Comparison of ENCODE assay signal across 8 cellular contexts in the genomic region with DNA sequence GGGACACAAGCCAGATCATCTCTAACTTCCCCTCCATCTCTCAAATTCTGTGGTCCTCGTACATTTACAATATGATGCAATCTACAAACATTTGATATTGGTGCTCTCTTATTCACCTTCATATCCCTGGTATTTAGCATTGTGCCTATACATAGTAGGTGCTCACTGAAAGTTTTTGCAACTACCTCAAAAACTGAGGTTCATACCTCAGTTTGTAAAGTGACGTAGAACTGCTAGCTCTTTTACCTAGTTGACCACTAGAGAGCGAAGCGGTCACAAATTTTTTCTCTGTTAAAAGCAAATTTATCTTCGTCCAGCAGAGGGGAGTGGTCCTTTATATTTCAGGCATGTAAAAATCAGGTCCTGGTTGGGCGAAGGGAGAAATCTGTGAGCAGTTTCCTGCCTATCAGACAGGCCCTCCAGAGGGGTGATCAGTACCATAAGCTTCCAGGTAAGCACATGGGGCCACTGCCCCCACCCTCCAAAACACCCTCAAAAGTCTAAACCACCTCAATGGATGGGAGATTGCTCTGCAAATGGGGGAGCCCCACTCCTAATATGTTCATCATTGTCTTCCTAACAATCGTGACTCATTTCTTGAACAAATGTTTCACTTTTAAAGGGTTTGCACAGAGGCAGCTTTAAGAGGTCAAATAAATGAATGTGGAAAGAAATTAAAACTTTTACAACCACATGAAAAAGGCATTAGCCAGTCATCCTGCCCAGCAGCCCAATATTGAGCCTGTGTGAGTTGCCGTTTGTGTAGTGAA. TPM values are rescaled to one million over a fixed set of nuclear protein-coding genes. Genes with fewer than 3 reads are reported as not detected.
DNase-seq lines count a peak whose midpoint lies in the region; ATAC-seq, FAIRE-seq and TF ChIP-seq lines count a peak whose summit lies in the region.

No MANE protein-coding gene starts in this region.

- peak; percentile 91 for FAIRE-seq in GM19239 (lab: Jason Lieb, UNC)

- DNase-seq in D341Med (ENCODE audit: low spot score), result peak; percentile 58
- DNase-seq in GM19239 (ENCODE audit: insufficient read length, low spot score), result peak; percentile 40
- DNase-seq in NCI-H82 (lab: John Stamatoyannopoulos, UW), result peak; percentile 79
- peak; percentile 36 to 56 for DNase-seq in activated T-cell treated with anti-CD3 and anti-CD28 coated beads, Interleukin-2, amount 50 U/mL, for 72 hours
- DNase-seq in heart left ventricle, result peak in 1 of 5 donors; percentile 20
- no peak for DNase-seq in sigmoid colon
- no peak for DNase-seq in 8988T

- no peaks in the 10 kb centered on the region for H3K36me3 Mint-ChIP-seq in activated T-cell treated with anti-CD3 and anti-CD28 coated beads, Interleukin-2, amount 50 U/mL, for 72 hours (ENCODE audit: insufficient read depth in 2 of 2)

- H3K4me3 ChIP-seq in heart left ventricle (no peak overlapping the region), sigmoid colon (no peak overlapping the region)

- intact Hi-C loops in heart left ventricle (cut with DNase I), result no loop called here
- intact Hi-C loops in sigmoid colon (cut with DNase I), result no loop called here

- H3K9me3 ChIP-seq in heart left ventricle (no peaks in the 10 kb centered on the region), sigmoid colon (no peaks in the 10 kb centered on the region)

- H3K27ac ChIP-seq in heart left ventricle (no peak overlapping the region), sigmoid colon (no peak overlapping the region)

- no peak for TF ChIP-seq EP300 in sigmoid colon (IDR thresholded peaks at IDR 0.05)

- TF ChIP-seq POLR2A in heart left ventricle (IDR thresholded peaks at IDR 0.05), result no peak
- no peak for TF ChIP-seq POLR2A in sigmoid colon (IDR thresholded peaks at IDR 0.05)

- H3K27me3 Mint-ChIP-seq in activated T-cell treated with anti-CD3 and anti-CD28 coated beads, Interleukin-2, amount 50 U/mL, for 72 hours (ENCODE audit: low read depth), result peaks cover 5% of the 10 kb centered on the region

- H3K27me3 ChIP-seq in heart left ventricle (no peaks in the 10 kb centered on the region), sigmoid colon (peaks cover 0 to 6% (median 0%) of the 10 kb centered on the region in 3 donors)

- peaks cover 0 to 24% (median 10%) of the 10 kb centered on the region in 12 donors for H3K4me1 ChIP-seq in heart left ventricle
- H3K4me1 ChIP-seq in sigmoid colon, result peaks cover 0 to 11% (median 9%) of the 10 kb centered on the region in 4 donors

- TF ChIP-seq CTCF in heart left ventricle (IDR thresholded peaks at IDR 0.05), result peak; percentile 17 to 82 (median 54)
- TF ChIP-seq CTCF in sigmoid colon (IDR thresholded peaks at IDR 0.05), result peak in 3 of 4 experiments; percentile 13 to 28 (median 24)

- WGBS in heart left ventricle, 4 donors, result 29 to 53% (median 50%) methylated on average over 8 of the region's 8 CpGs
- WGBS in sigmoid colon, 2 donors, result 33 to 55% methylated on average over 8 of the region's 8 CpGs

- peaks cover 18% of the 10 kb centered on the region for H3K4me1 Mint-ChIP-seq in activated T-cell treated with anti-CD3 and anti-CD28 coated beads, Interleukin-2, amount 50 U/mL, for 72 hours (ENCODE audit: low read depth)

- H3K36me3 ChIP-seq in heart left ventricle (no peaks in the 10 kb centered on the region), sigmoid colon (no peaks in the 10 kb centered on the region)

- peak overlapping the region; percentile 30 to 50 for H3K4me3 Mint-ChIP-seq in activated T-cell treated with anti-CD3 and anti-CD28 coated beads, Interleukin-2, amount 50 U/mL, for 72 hours

- H3K27ac Mint-ChIP-seq in activated T-cell treated with anti-CD3 and anti-CD28 coated beads, Interleukin-2, amount 50 U/mL, for 72 hours, result peak overlapping the region; percentile 9

- no peaks in the 10 kb centered on the region for H3K9me3 Mint-ChIP-seq in activated T-cell treated with anti-CD3 and anti-CD28 coated beads, Interleukin-2, amount 50 U/mL, for 72 hours

- ATAC-seq in HG03520 (IDR thresholded peaks at IDR 0.05; ENCODE audit: unreplicated experiment) (peak; percentile 79), heart left ventricle (peak in 2 of 4 donors; percentile 31 to 49)
- peak; percentile 74 to 80 for ATAC-seq in activated T-cell treated with anti-CD3 and anti-CD28 coated beads, Interleukin-2, amount 50 U/mL, for 72 hours (replicated peaks in 1 of 2)

RNA-seq across cellular contexts. Expression of gene HLCS, which starts 10.6 kb away (rescaled TPM):
- 10 to 100 TPM; 30.6 to 33.7 TPM for total RNA-seq in activated T-cell treated with anti-CD3 and anti-CD28 coated beads, Interleukin-2, amount 50 U/mL, for 72 hours
- total RNA-seq in heart left ventricle (10 to 100 TPM in 2 of 9 donors, 1 to 10 TPM in 7; 5.3 to 15.2 (median 7.1) TPM), sigmoid colon (10 to 100 TPM; 12.5 to 26.0 (median 15.6) TPM)
- polyA plus RNA-seq in heart left ventricle (1 to 10 TPM; 1.8 to 4.9 TPM), sigmoid colon (1 to 10 TPM; 3.0 to 5.4 (median 3.5) TPM)

RNA-seq across cellular contexts. Expression of gene RIPPLY3, which starts 29.4 kb away (rescaled TPM):
- under 1 TPM; 0.26 to 0.42 TPM for total RNA-seq in activated T-cell treated with anti-CD3 and anti-CD28 coated beads, Interleukin-2, amount 50 U/mL, for 72 hours
- not detected for total RNA-seq in heart left ventricle
- not detected for polyA plus RNA-seq in heart left ventricle
- total RNA-seq in sigmoid colon, result not detected
- under 1 TPM in 1 of 3 donors, not detected in 2; 0.12 TPM for polyA plus RNA-seq in sigmoid colon

Comparison
In these comparisons a context has a peak if more than half of its experiments do, and no peak if none do; other contexts are left out.
1. DNase-seq: peak in D341Med (single experiment), GM19239 (single experiment), NCI-H82 (single experiment) and activated T-cell treated with anti-CD3 and anti-CD28 coated beads, Interleukin-2, amount 50 U/mL, for 72 hours (2 of 2); none in sigmoid colon (single experiment) and 8988T (single experiment).